11 cellular contexts compared by ENCODE assay signal in genomic region chr2:127401757-127402695, GRCh38. TPM values are rescaled to one million over a fixed set of nuclear protein-coding genes. Genes with fewer than 3 reads are reported as not detected.
A peak's percentile ranks its signal among the peaks of the same experiment; 100 is the strongest.
DNase-seq lines count a peak whose midpoint lies in the region; FAIRE-seq and TF ChIP-seq lines count a peak whose summit lies in the region.
"Had no signal": no experiment of that assay in that cellular context is flagged by ENCODE, and none has a peak within 500 bp of the region (broad histone marks: within the 10 kb centered on the region; RNA-seq: fewer than 3 reads in every experiment).

No MANE protein-coding gene starts in this region.

- H3K4me3 Mint-ChIP-seq in osteocyte (ENCODE audit: unreplicated experiment): no peak overlapping the region

- H3K36me3 ChIP-seq in bronchial epithelial cell (ENCODE audit: control insufficient read depth, insufficient read depth, low read length): no peaks in the 10 kb centered on the region

- no peaks in the 10 kb centered on the region for H3K9me3 Mint-ChIP-seq in osteocyte (ENCODE audit: unreplicated experiment)

- peak; percentile 53 for DNase-seq in activated CD4-positive, alpha-beta T cell treated with anti-CD3 and anti-CD28 coated beads for 48 hours
- DNase-seq in activated CD4-positive, alpha-beta T cell treated with anti-CD3 and anti-CD28 coated beads, Interleukin-2, amount 50 U/mL, for 1 hour: no peak
- DNase-seq in HT-29 (ENCODE audit: low spot score) (peak; percentile 78), bronchial epithelial cell (ENCODE audit: low read depth) (peak; percentile 84), osteocyte (ENCODE audit: extremely low spot score, unreplicated experiment) (peak; percentile 60), NCI-H2107 (lab: John Stamatoyannopoulos, UW) (no peak), amygdala (lab: John Stamatoyannopoulos, UW) (no peak), iPS-NIHi11 (ENCODE audit: low spot score) (no peak)
- DNase-seq: activated effector memory CD4-positive, alpha-beta T cell treated with Interleukin-2 at 50 U/mL for 16 hours; cerebellar nuclear complex had no signal

- H3K4me3 ChIP-seq in bronchial epithelial cell (ENCODE audit: low read depth, low read length): no peak overlapping the region

- no peak for TF ChIP-seq CTCF in bronchial epithelial cell (IDR thresholded peaks at IDR 0.05; ENCODE audit: insufficient read depth, low read length, severe bottlenecking)
- no peak for TF ChIP-seq CTCF in osteocyte (IDR thresholded peaks at IDR 0.05)

- no peaks in the 10 kb centered on the region for H3K36me3 Mint-ChIP-seq in osteocyte (ENCODE audit: unreplicated experiment)

- H3K4me1 Mint-ChIP-seq in osteocyte (ENCODE audit: unreplicated experiment): peaks cover 84% of the 10 kb centered on the region

- H3K27me3 Mint-ChIP-seq in osteocyte (ENCODE audit: unreplicated experiment): no peaks in the 10 kb centered on the region

- H3K27ac Mint-ChIP-seq in osteocyte (ENCODE audit: unreplicated experiment): peak overlapping the region; percentile 73

- H3K27me3 ChIP-seq in bronchial epithelial cell (ENCODE audit: control insufficient read depth, insufficient read depth, low read length): no peaks in the 10 kb centered on the region

- FAIRE-seq in bronchial epithelial cell (lab: Jason Lieb, UNC): no peak
- FAIRE-seq: islet of Langerhans had no signal

RNA-seq across cellular contexts. Expression of gene MAP3K2, which starts 14.3 kb away (rescaled TPM):
- total RNA-seq in HT-29 (2014; rRNA removed; shearing (Covaris generic)): 52.8 and 69.4 TPM in 2 replicates
- total RNA-seq in bronchial epithelial cell (24.1 and 27.9 TPM in 2 replicates), osteocyte (60.9 and 63.9 TPM in 2 replicates)

RNA-seq across cellular contexts. Expression of gene PROC, which starts 16.2 kb away (rescaled TPM):
- total RNA-seq in HT-29 (2014; rRNA removed; shearing (Covaris generic)): 0.74 and 1.3 TPM in 2 replicates
- total RNA-seq in bronchial epithelial cell: 0.26 TPM in 1 of 2 replicates, not detected in the other
- 1.6 and 2.5 TPM in 2 replicates for total RNA-seq in osteocyte

Comparison
In these comparisons a context has a peak if more than half of its experiments do, and no peak if none do; other contexts are left out.
1. DNase-seq: peak in activated CD4-positive, alpha-beta T cell treated with anti-CD3 and anti-CD28 coated beads for 48 hours (single experiment), HT-29 (single experiment), bronchial epithelial cell (single experiment) and osteocyte (single experiment); none in activated CD4-positive, alpha-beta T cell treated with anti-CD3 and anti-CD28 coated beads, Interleukin-2, amount 50 U/mL, for 1 hour (single experiment), NCI-H2107 (single experiment), amygdala (0 of 56) and iPS-NIHi11 (single experiment).